ENCODE assay signal across 18 cellular contexts in genomic region chr1:44220001-44220751, GRCh38. TPM values are rescaled to one million over a fixed set of nuclear protein-coding genes. Genes with fewer than 3 reads are reported as not detected.
DNase-seq lines count a peak whose midpoint lies in the region; ATAC-seq and TF ChIP-seq lines count a peak whose summit lies in the region.
"Had no signal": no experiment of that assay in that cellular context is flagged by ENCODE, and none has a peak within 500 bp of the region (broad histone marks: within the 10 kb centered on the region; RNA-seq: fewer than 3 reads in every experiment).

No MANE protein-coding gene starts in this region.

- peak; percentile 43 for DNase-seq in AG20443 (ENCODE audit: low spot score)
- peak; percentile 82 for DNase-seq in HFFc6
- DNase-seq in cardiac fibroblast (ENCODE audit: low read depth in 2 of 2): peak; percentile 35 to 74
- DNase-seq in posterior vena cava (ENCODE audit: low spot score): peak; percentile 73
- no peak for DNase-seq in NCI-H1048 (lab: John Stamatoyannopoulos, UW)
- no peak for DNase-seq in kidney tubule cell (ENCODE audit: low spot score)
- no peak for DNase-seq in NCI-H774 (lab: John Stamatoyannopoulos, UW)
- DNase-seq: activated naive CD4-positive, alpha-beta T cell treated with anti-CD3 and anti-CD28 coated beads for 36 hours; effector memory CD4-positive, alpha-beta T cell; Karpas-422; naive B cell; NCI-H1436 treated with DMSO at 0.1 percent for 48 hours; NCI-H226; stimulated activated CD4-positive, alpha-beta T cell treated with anti-CD3 and anti-CD28 coated beads, Interleukin-1b, Interleukin-23, amount 100 ng/mL, for 48 hours had no signal

- TF ChIP-seq CTCF in HFFc6 (IDR thresholded peaks at IDR 0.05): peak; percentile 47
- TF ChIP-seq CTCF in cardiac fibroblast (IDR thresholded peaks at IDR 0.05; ENCODE audit: low read depth, low read length): peak; percentile 15

- no peaks in the 10 kb centered on the region for H3K9me3 Mint-ChIP-seq in HFFc6
- H3K9me3 Mint-ChIP-seq: activated naive CD4-positive, alpha-beta T cell treated with anti-CD3 and anti-CD28 coated beads for 36 hours; naive B cell had no signal

- no peak overlapping the region for H3K4me3 Mint-ChIP-seq in HFFc6
- H3K4me3 Mint-ChIP-seq: activated naive CD4-positive, alpha-beta T cell treated with anti-CD3 and anti-CD28 coated beads for 36 hours; B cell; naive B cell had no signal

- H3K4me1 Mint-ChIP-seq in HFFc6 (ENCODE audit: low read depth): peaks cover 11% of the 10 kb centered on the region

- H3K27me3 Mint-ChIP-seq in HFFc6 (ENCODE audit: insufficient read depth): peaks cover 2% of the 10 kb centered on the region
- H3K27me3 Mint-ChIP-seq: B cell, naive B cell had no signal

- 0 out of 2 replicates have a peak, but pooled peaks cover 10% of the 10 kb centered on the region for H3K36me3 Mint-ChIP-seq in HFFc6 (ENCODE audit: low read depth)

- peak overlapping the region; percentile 69 for H3K27ac Mint-ChIP-seq in HFFc6
- H3K27ac Mint-ChIP-seq: activated naive CD4-positive, alpha-beta T cell treated with anti-CD3 and anti-CD28 coated beads for 36 hours; B cell had no signal

- H3K4me3 ChIP-seq in cardiac fibroblast (replicated peaks in 1 of 2; ENCODE audit: low read depth in 2 of 2, low read length in 2 of 2): no peak overlapping the region
- H3K4me3 ChIP-seq: breast epithelium, tibial nerve had no signal

- intact Hi-C loops in posterior vena cava (cut with DNase I): loop anchor here in 1 of 2 donors (5.0 kb wide), 1 partner anchor 62 kb away; no protein-coding TSS in a partner anchor

- no peak for ATAC-seq in GM18519 (IDR thresholded peaks at IDR 0.05; ENCODE audit: low FRiP score, unreplicated experiment)

RNA-seq across cellular contexts. Expression of gene DMAP1, which starts 6.9 kb away (rescaled TPM):
- total RNA-seq in HFFc6 (2021; fragmentation: NEBNext Ultra II Directional; extraction: Animal tissue kit (Norgen Biotek cat#: 25700)): 10 to 100 TPM; 25.7 to 34.6 (median 30.1) TPM
- total RNA-seq in posterior vena cava: 10 to 100 TPM; 18.5 to 23.6 TPM

Comparison
In these comparisons a context has a peak if more than half of its experiments do, and no peak if none do; other contexts are left out.
1. DNase-seq: peak in AG20443 (single experiment), HFFc6 (single experiment), cardiac fibroblast (2 of 2) and posterior vena cava (single experiment); none in NCI-H1048 (single experiment), kidney tubule cell (single experiment) and NCI-H774 (single experiment).